ENCODE assay signal across 10 cellular contexts in genomic region chr11:114172871-114173444, GRCh38.
DNase-seq lines count a peak whose midpoint lies in the region; ATAC-seq and TF ChIP-seq lines count a peak whose summit lies in the region.
"Had no signal": no experiment of that assay in that cellular context is flagged by ENCODE, and none has a peak within 500 bp of the region (broad histone marks: within the 10 kb centered on the region; RNA-seq: fewer than 3 reads in every experiment).

No MANE protein-coding gene starts in this region.

- peak overlapping the region; percentile 54 for H3K4me3 ChIP-seq in CD4-positive, CD25-positive, alpha-beta regulatory T cell (ENCODE audit: low read depth, low read length)
- H3K4me3 ChIP-seq in gastroesophageal sphincter (no peak overlapping the region), prostate gland (no peak overlapping the region)

- no peaks in the 10 kb centered on the region for H3K9me3 ChIP-seq in CD4-positive, CD25-positive, alpha-beta regulatory T cell (ENCODE audit: control insufficient read depth in 2 of 2, low read length in 2 of 2)
- no peaks in the 10 kb centered on the region for H3K9me3 ChIP-seq in gastroesophageal sphincter
- H3K9me3 ChIP-seq in prostate gland: no peaks in the 10 kb centered on the region

- H3K27ac Mint-ChIP-seq in CD4-positive, CD25-positive, alpha-beta regulatory T cell: peak overlapping the region; percentile 92 to 99 (median 95)
- H3K27ac Mint-ChIP-seq: mesothelial cell of epicardium had no signal

- H3K4me3 Mint-ChIP-seq in CD4-positive, CD25-positive, alpha-beta regulatory T cell: peak overlapping the region in 3 of 4 donors; percentile 56 to 72 (median 61)
- H3K4me3 Mint-ChIP-seq: mesothelial cell of epicardium had no signal

- peak overlapping the region; percentile 60 for H3K27ac ChIP-seq in CD4-positive, CD25-positive, alpha-beta regulatory T cell (ENCODE audit: insufficient read depth, low read length, poor library complexity, severe bottlenecking)
- H3K27ac ChIP-seq in gastroesophageal sphincter (peak overlapping the region; percentile 91 to 100 (median 97)), prostate gland (peak overlapping the region; percentile 99)

- H3K36me3 Mint-ChIP-seq in CD4-positive, CD25-positive, alpha-beta regulatory T cell: no peaks in the 10 kb centered on the region
- H3K36me3 Mint-ChIP-seq: mesothelial cell of epicardium had no signal

- H3K36me3 ChIP-seq in CD4-positive, CD25-positive, alpha-beta regulatory T cell (ENCODE audit: control insufficient read depth, insufficient read depth, low read length): no peaks in the 10 kb centered on the region
- H3K36me3 ChIP-seq in gastroesophageal sphincter: peaks cover 0 to 7% of the 10 kb centered on the region in 2 donors
- no peaks in the 10 kb centered on the region for H3K36me3 ChIP-seq in prostate gland

- H3K27me3 Mint-ChIP-seq in CD4-positive, CD25-positive, alpha-beta regulatory T cell: no peaks in the 10 kb centered on the region

- no peaks in the 10 kb centered on the region for H3K27me3 ChIP-seq in CD4-positive, CD25-positive, alpha-beta regulatory T cell (ENCODE audit: control insufficient read depth, insufficient read depth, low read length)
- H3K27me3 ChIP-seq in gastroesophageal sphincter: no peaks in the 10 kb centered on the region
- no peaks in the 10 kb centered on the region for H3K27me3 ChIP-seq in prostate gland (replicated peaks; ENCODE audit: insufficient read depth)

- TF ChIP-seq CTCF in gastroesophageal sphincter (IDR thresholded peaks at IDR 0.05): no peak
- TF ChIP-seq CTCF in prostate gland (IDR thresholded peaks at IDR 0.05): no peak

- peaks cover 60% of the 10 kb centered on the region for H3K4me1 ChIP-seq in CD4-positive, CD25-positive, alpha-beta regulatory T cell (ENCODE audit: control insufficient read depth, insufficient read depth, low read length, poor library complexity, severe bottlenecking)
- H3K4me1 ChIP-seq in gastroesophageal sphincter: peaks cover 76 to 100% (median 92%) of the 10 kb centered on the region in 3 donors
- H3K4me1 ChIP-seq in prostate gland (replicated peaks): peaks cover 43% of the 10 kb centered on the region

- peaks cover 29 to 85% (median 67%) of the 10 kb centered on the region in 4 donors for H3K4me1 Mint-ChIP-seq in CD4-positive, CD25-positive, alpha-beta regulatory T cell

- 30 to 37% methylated on average over 4 to 8 of the region's 8 CpGs for WGBS in gastroesophageal sphincter (ENCODE audit: low coverage in 1 of 2), 2 donors
- 52% methylated on average over 8 of the region's 8 CpGs for WGBS in prostate gland

- intact Hi-C loops in prostate gland (cut with DNase I): no loop called here
- intact Hi-C loops in left colon (cut with DNase I, micrococcal nuclease): no loop called here

- peak in 1 of 3 donors; percentile 60 for DNase-seq in CD4-positive, CD25-positive, alpha-beta regulatory T cell
- DNase-seq in NCI-H82 treated with DMSO at 0.1 percent for 48 hours (lab: John Stamatoyannopoulos, UW; ENCODE audit: unreplicated experiment): peak; percentile 10
- DNase-seq in prostate gland (ENCODE audit: low spot score): no peak
- DNase-seq in DMS53 (lab: John Stamatoyannopoulos, UW): no peak
- DNase-seq in left colon: no peak
- DNase-seq in NCI-H510A treated with DMSO at 0.1 percent for 48 hours (lab: John Stamatoyannopoulos, UW): no peak
- DNase-seq: SIG-M5 had no signal

- ATAC-seq in CD4-positive, CD25-positive, alpha-beta regulatory T cell (ENCODE audit: low read depth in 2 of 2): peak; percentile 26 to 44
- no peak for ATAC-seq in gastroesophageal sphincter
- no peak for ATAC-seq in left colon
- no peak for ATAC-seq in HG03342 (IDR thresholded peaks at IDR 0.05; ENCODE audit: unreplicated experiment)

- TF ChIP-seq POLR2A in gastroesophageal sphincter (IDR thresholded peaks at IDR 0.05) (peak in 1 of 2 donors; percentile 19), prostate gland (IDR thresholded peaks at IDR 0.05) (no peak)

- no peaks in the 10 kb centered on the region for H3K9me3 Mint-ChIP-seq in CD4-positive, CD25-positive, alpha-beta regulatory T cell
- H3K9me3 Mint-ChIP-seq: mesothelial cell of epicardium had no signal

- no peak for TF ChIP-seq EP300 in gastroesophageal sphincter (IDR thresholded peaks at IDR 0.05)

Comparison
In these comparisons a context has a peak if more than half of its experiments do, and no peak if none do; other contexts are left out.
1. ATAC-seq: peak in CD4-positive, CD25-positive, alpha-beta regulatory T cell (2 of 2); none in gastroesophageal sphincter (single experiment), left colon (single experiment) and HG03342 (single experiment).
2. Peak in every context shown above with its lines, with median percentiles within 50 percentile points of each other: H3K27ac ChIP-seq.